ENCODE assay signal across 8 cellular contexts in the genomic region with DNA sequence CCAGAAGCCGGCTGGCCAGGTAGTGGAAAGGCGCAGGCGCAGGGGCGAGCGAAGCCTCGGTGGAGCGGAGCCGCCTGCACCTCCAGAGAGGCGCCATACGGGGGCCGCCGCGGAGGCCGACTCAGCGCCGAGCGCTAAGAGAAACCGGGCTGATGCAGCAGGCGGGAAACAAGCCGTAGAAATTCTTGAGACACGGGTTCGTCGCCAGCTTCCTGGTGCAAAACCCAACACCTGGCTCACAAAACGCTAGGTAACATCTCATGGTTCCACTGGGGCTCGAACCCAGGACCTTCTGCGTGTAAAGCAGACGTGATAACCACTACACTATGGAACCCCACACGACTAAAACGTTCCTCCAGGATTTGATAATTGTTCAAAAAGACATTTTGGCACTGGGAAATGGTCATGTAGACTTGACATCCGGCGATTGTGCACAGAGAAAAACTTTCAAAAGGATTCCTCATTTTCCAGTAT. TPM values are rescaled to one million over a fixed set of nuclear protein-coding genes. Genes with fewer than 3 reads are reported as not detected.
A peak's percentile ranks its signal among the peaks of the same experiment; 100 is the strongest.
DNase-seq lines count a peak whose midpoint lies in the region; ATAC-seq, FAIRE-seq and TF ChIP-seq lines count a peak whose summit lies in the region.

No MANE protein-coding gene starts in this region.

- no peak overlapping the region for H2AFZ ChIP-seq in ACC112 (ENCODE audit: low read length, unreplicated experiment)

- peak; percentile 89 for DNase-seq in NCI-H2196 (lab: John Stamatoyannopoulos, UW; ENCODE audit: unreplicated experiment)
- DNase-seq in WERI-Rb-1, result peak; percentile 89
- peak; percentile 95 for DNase-seq in bronchial epithelial cell (ENCODE audit: low read depth)
- peak; percentile 97 for DNase-seq in iris pigment epithelial cell (ENCODE audit: low read depth)
- DNase-seq in stimulated activated CD4-positive, alpha-beta T cell treated with anti-CD3 and anti-CD28 coated beads, Interleukin-12 subunit alpha, Interleukin-12 subunit beta, amount 100 ng/mL, for 24 hours (ENCODE audit: low read depth in 2 of 2), result peak; percentile 90 to 91

- H3K27me3 ChIP-seq in ACC112 (ENCODE audit: insufficient read depth, low read length) (no peaks in the 10 kb centered on the region), WERI-Rb-1 (ENCODE audit: insufficient read depth, low read depth, severe bottlenecking) (no peaks in the 10 kb centered on the region), bronchial epithelial cell (ENCODE audit: control insufficient read depth, insufficient read depth, low read length) (no peaks in the 10 kb centered on the region)

- no peaks in the 10 kb centered on the region for H3K9me3 ChIP-seq in WERI-Rb-1 (ENCODE audit: severe bottlenecking)

- H3K27ac ChIP-seq in ACC112 (ENCODE audit: low read depth, low read length), result peak overlapping the region; percentile 91
- peak overlapping the region; percentile 87 for H3K27ac ChIP-seq in WERI-Rb-1

- H3K36me3 ChIP-seq in ACC112 (ENCODE audit: insufficient read depth, low read length) (no peaks in the 10 kb centered on the region), WERI-Rb-1 (no peaks in the 10 kb centered on the region), bronchial epithelial cell (ENCODE audit: control insufficient read depth, insufficient read depth, low read length) (no peaks in the 10 kb centered on the region)

- no peak for FAIRE-seq in bronchial epithelial cell (lab: Jason Lieb, UNC)

- H3K79me2 ChIP-seq in ACC112 (ENCODE audit: control insufficient read depth, insufficient read depth, low read length, unreplicated experiment), result no peaks in the 10 kb centered on the region

- TF ChIP-seq CTCF in WERI-Rb-1 (IDR thresholded peaks at IDR 0.05; ENCODE audit: low read depth, low read length), result peak; percentile 29; the same call in 1 of the 2 replicates
- peak; percentile 55 for TF ChIP-seq CTCF in bronchial epithelial cell (IDR thresholded peaks at IDR 0.05; ENCODE audit: insufficient read depth, low read length, severe bottlenecking)

- H3K4me3 ChIP-seq in ACC112 (ENCODE audit: low read depth, low read length), result peak overlapping the region; percentile 85
- peak overlapping the region; percentile 53 for H3K4me3 ChIP-seq in WERI-Rb-1 (ENCODE audit: low read depth, low read length)
- peak overlapping the region; percentile 50 for H3K4me3 ChIP-seq in bronchial epithelial cell (ENCODE audit: low read depth, low read length)

- ATAC-seq in GM18867 (IDR thresholded peaks at IDR 0.05; ENCODE audit: unreplicated experiment) (peak; percentile 90), HG03108 (IDR thresholded peaks at IDR 0.05; ENCODE audit: unreplicated experiment) (peak; percentile 84)

- no peaks in the 10 kb centered on the region for H3K4me1 ChIP-seq in ACC112 (ENCODE audit: control insufficient read depth, insufficient read depth, low read length, unreplicated experiment)

RNA-seq across cellular contexts. Expression of gene OR4D9, which starts 39.1 kb away (rescaled TPM):
- not detected in 2 replicates for total RNA-seq in bronchial epithelial cell

RNA-seq across cellular contexts. Expression of gene OR4D11, which starts 47.0 kb away (rescaled TPM):
- not detected in 2 replicates for total RNA-seq in bronchial epithelial cell

Comparison
In these comparisons a context has a peak if more than half of its experiments do, and no peak if none do; other contexts are left out.
1. Peak in every context shown above with its lines: DNase-seq, ATAC-seq, H3K4me3 ChIP-seq and H3K27ac ChIP-seq.